8 cellular contexts compared by ENCODE assay signal in genomic region chr4:143514432-143514831, GRCh38. TPM values are rescaled to one million over a fixed set of nuclear protein-coding genes. Genes with fewer than 3 reads are reported as not detected.
A peak's percentile ranks its signal among the peaks of the same experiment; 100 is the strongest.
DNase-seq lines count a peak whose midpoint lies in the region; ATAC-seq, FAIRE-seq and TF ChIP-seq lines count a peak whose summit lies in the region.

No MANE protein-coding gene starts in this region.

- WGBS in small intestine, 3 donors = 0% methylated on average over 17 to 18 of the region's 18 CpGs

- H3K9me3 Mint-ChIP-seq in T-cell = no peaks in the 10 kb centered on the region

- CTCF ChIA-PET in T-cell (lab: Charles Lee) = interaction anchor here (0.6 to 1.8 kb wide), 4 partner anchors 33 to 189 kb away, joined by 3 to 4 read pairs (median 4); no protein-coding TSS in a partner anchor

- H3K27ac ChIP-seq in small intestine (ENCODE audit: low read depth in 1 of 2, low read length in 1 of 2) = peak overlapping the region; percentile 85 to 98

- H3K4me1 ChIP-seq in small intestine (ENCODE audit: control insufficient read depth in 2 of 2, insufficient read depth in 1 of 2, low read depth in 1 of 2, low read length in 1 of 2) = peaks cover 0 to 3% of the 10 kb centered on the region in 2 donors

- peaks cover 46 to 53% (median 50%) of the 10 kb centered on the region in 3 donors for H3K4me1 Mint-ChIP-seq in T-cell

- DNase-seq in Daoy (ENCODE audit: low read depth) = peak; percentile 11
- DNase-seq in HuH-7 (ENCODE audit: low spot score) = peak; percentile 26
- peak in 8 of 34 experiments; percentile 1 to 11 (median 7) for DNase-seq in T-cell
- DNase-seq in cerebellar cortex (ENCODE audit: low spot score) = peak; percentile 42
- no peak for DNase-seq in kidney epithelial cell (ENCODE audit: low read depth)
- peak; percentile 47 for DNase-seq in small intestine
- no peak for DNase-seq in NCI-H1694 treated with DMSO at 0.1 percent for 48 hours (lab: John Stamatoyannopoulos, UW)

- peaks cover 27% of the 10 kb centered on the region for H3K36me3 Mint-ChIP-seq in T-cell

- no peak for TF ChIP-seq CTCF in kidney epithelial cell (IDR thresholded peaks at IDR 0.05; ENCODE audit: insufficient read depth, low read length, poor library complexity, severe bottlenecking)

- H3K4me3 ChIP-seq in kidney epithelial cell (ENCODE audit: low read depth, low read length) (peak overlapping the region; percentile 93), small intestine (ENCODE audit: low read depth in 1 of 2, low read length in 2 of 2) (peak overlapping the region; percentile 68 to 94)

- ATAC-seq in T-cell (replicated peaks in 1 of 4) = no peak
- ATAC-seq in HG02610 (IDR thresholded peaks at IDR 0.05; ENCODE audit: unreplicated experiment) = no peak

- H3K27me3 ChIP-seq in kidney epithelial cell (ENCODE audit: control insufficient read depth, insufficient read depth, low read length) = no peaks in the 10 kb centered on the region
- no peaks in the 10 kb centered on the region for H3K27me3 ChIP-seq in small intestine (ENCODE audit: control insufficient read depth in 2 of 2, insufficient read depth in 2 of 2, low read length in 2 of 2)

- peak overlapping the region; percentile 99 to 100 for H3K27ac Mint-ChIP-seq in T-cell

- H3K36me3 ChIP-seq in kidney epithelial cell (ENCODE audit: control insufficient read depth, insufficient read depth, low read length) (no peaks in the 10 kb centered on the region), small intestine (ENCODE audit: control insufficient read depth in 2 of 2, insufficient read depth in 2 of 2, low read length in 2 of 2) (peaks cover 0 to 3% of the 10 kb centered on the region in 2 donors)

- H3K27me3 Mint-ChIP-seq in T-cell = no peaks in the 10 kb centered on the region

- H3K9me3 ChIP-seq in small intestine (ENCODE audit: control insufficient read depth, low read depth) = no peaks in the 10 kb centered on the region

- no peak for FAIRE-seq in small intestine (lab: Jason Lieb, UNC)

- peak overlapping the region; percentile 97 to 98 (median 98) for H3K4me3 Mint-ChIP-seq in T-cell

- POLR2A ChIA-PET in T-cell (lab: Charles Lee) = interaction anchor here (0.6 to 1.9 kb wide), 8 partner anchors 9 to 1740 kb away, joined by 3 to 11 read pairs (median 4); no protein-coding TSS in a partner anchor

RNA-seq across cellular contexts. Expression of gene SMARCA5, which starts 0.9 kb away (rescaled TPM):
- 23.2 and 28.1 TPM in 2 replicates for total RNA-seq in Daoy (2014; rRNA removed; shearing (Covaris generic))
- total RNA-seq in T-cell (10 to 100 TPM; 43.4 to 56.4 (median 47.1) TPM), kidney epithelial cell (46.9 and 55.0 TPM in 2 replicates)
- polyA plus RNA-seq in small intestine = 10 to 100 TPM; 13.0 to 20.4 (median 14.9) TPM

Comparison
In these comparisons a context has a peak if more than half of its experiments do, and no peak if none do; other contexts are left out.
1. DNase-seq: peak in Daoy (single experiment), HuH-7 (single experiment), cerebellar cortex (single experiment) and small intestine (single experiment); none in kidney epithelial cell (single experiment) and NCI-H1694 treated with DMSO at 0.1 percent for 48 hours (single experiment).